Comparison of ENCODE assay signal across 23 cellular contexts in genomic region chr12:131263626-131264025, GRCh38.
DNase-seq lines count a peak whose midpoint lies in the region; ATAC-seq, FAIRE-seq and TF ChIP-seq lines count a peak whose summit lies in the region.
"Had no signal": no experiment of that assay in that cellular context is flagged by ENCODE, and none has a peak within 500 bp of the region (broad histone marks: within the 10 kb centered on the region; RNA-seq: fewer than 3 reads in every experiment).

No MANE protein-coding gene starts in this region.

- H4K91ac ChIP-seq in neuronal stem cell (ENCODE audit: low read depth, low read length, poor library complexity), result no peak overlapping the region

- H3K79me1 ChIP-seq in neuronal stem cell (ENCODE audit: low read depth, low read length), result peaks cover 2% of the 10 kb centered on the region

- no TSS peak for BruUV-seq in K562 (replicated peaks; lab: Mats Ljungman, UMichigan)

- FAIRE-seq in A549 (lab: Jason Lieb, UNC), result no peak
- no peak for FAIRE-seq in K562 (lab: Jason Lieb, UNC)
- FAIRE-seq: A204.1, D721Med, G401.6, GM12891, GM19239 had no signal

- H2BK5ac ChIP-seq in neuronal stem cell (ENCODE audit: low read length), result no peak overlapping the region

- no peak overlapping the region for H3K4me3 ChIP-seq in A549
- H3K4me3 ChIP-seq in K562, result no peak overlapping the region
- H3K4me3 ChIP-seq in lower lobe of right lung, result no peak overlapping the region
- no peak overlapping the region for H3K4me3 ChIP-seq in neuronal stem cell (ENCODE audit: low read length in 2 of 2)
- H3K4me3 ChIP-seq: BLaER1 treated with 17β-estradiol and CSF1 and Interleukin-3, amounts not matched to agents 10 nM and 100 nM had no signal

- H3K9me1 ChIP-seq in K562 (ENCODE audit: control insufficient read depth, insufficient read depth, low read length), result no peaks in the 10 kb centered on the region

- intact Hi-C loops in K562 (cut with micrococcal nuclease), result no loop called here
- intact Hi-C loops in lower lobe of right lung (cut with DNase I), result no loop called here

- peak overlapping the region; percentile 95 for H3K23ac ChIP-seq in neuronal stem cell (ENCODE audit: low read depth, low read length, poor library complexity)

- H2AK5ac ChIP-seq in neuronal stem cell (ENCODE audit: low read depth, low read length), result no peak overlapping the region

- CTCF ChIA-PET in A549 (lab: Yijun Ruan, JAX) (interaction anchor here (0.7 kb wide), 1 partner anchor 273 kb away, joined by 3 read pairs; no protein-coding TSS in a partner anchor), K562 (lab: Yijun Ruan, JAX; ENCODE audit: low intra/inter-chr PET ratio) (no interaction called here)

- TF ChIP-seq CTCF in A549 (IDR thresholded peaks at IDR 0.05) (no peak), K562 (IDR thresholded peaks at IDR 0.05 in 2 of 3, conservative IDR thresholded peaks at IDR 0.05 in 1 of 3; ENCODE audit: insufficient read depth in 2 of 3, low read depth in 1 of 3, low read length in 3 of 3) (no peak), lower lobe of right lung (IDR thresholded peaks at IDR 0.05) (no peak)

- no peak overlapping the region for H3K14ac ChIP-seq in neuronal stem cell (ENCODE audit: low read length)

- no peak overlapping the region for H2BK120ac ChIP-seq in neuronal stem cell (ENCODE audit: low read depth, low read length)

- ATAC-seq in A549, result no peak
- no peak for ATAC-seq in K562
- ATAC-seq in lower lobe of right lung, result no peak
- ATAC-seq in HG02970 (IDR thresholded peaks at IDR 0.05; ENCODE audit: low FRiP score, unreplicated experiment), result no peak
- no peak for ATAC-seq in HG03095 (IDR thresholded peaks at IDR 0.05; ENCODE audit: unreplicated experiment)
- ATAC-seq in GM21367 (IDR thresholded peaks at IDR 0.05; ENCODE audit: unreplicated experiment), result no peak
- ATAC-seq: CD8-positive, alpha-beta T cell had no signal

- TF ChIP-seq EP300 in A549 (IDR thresholded peaks at IDR 0.05), result no peak
- TF ChIP-seq EP300 in K562 (IDR thresholded peaks at IDR 0.05; ENCODE audit: low read length), result no peak

- H3K27ac ChIP-seq in A549 (peak overlapping the region; percentile 45 to 77; a peak in 5 of 6 replicates), K562 (ENCODE audit: extremely low read depth, low read depth, low read length) (no peak overlapping the region), lower lobe of right lung (no peak overlapping the region), neuronal stem cell (replicated peaks; ENCODE audit: low read length) (no peak overlapping the region)
- H3K27ac ChIP-seq: BLaER1 treated with 17β-estradiol and CSF1 and Interleukin-3, amounts not matched to agents 10 nM and 100 nM; C4-2B had no signal

- TF ChIP-seq POLR2A in A549 (IDR thresholded peaks at IDR 0.05; ENCODE audit: low read length) (no peak), K562 (conservative IDR thresholded peaks at IDR 0.05) (no peak)

- H3K4me1 ChIP-seq in A549, result peaks cover 41% of the 10 kb centered on the region
- H3K4me1 ChIP-seq in K562 (replicated peaks in 1 of 2; ENCODE audit: control insufficient read depth in 2 of 2, insufficient read depth in 2 of 2, low read length in 2 of 2), result peaks cover 8 to 28% of the 10 kb centered on the region in 2 experiments; a peak in 4 of 5 replicates
- H3K4me1 ChIP-seq in lower lobe of right lung, result no peaks in the 10 kb centered on the region
- peaks cover 0 to 5% of the 10 kb centered on the region in 2 donors for H3K4me1 ChIP-seq in neuronal stem cell (ENCODE audit: control insufficient read depth in 2 of 2, insufficient read depth in 1 of 2, low read depth in 1 of 2, low read length in 2 of 2)
- H3K4me1 ChIP-seq: Caco-2 had no signal

- no peak overlapping the region; the same call in 1 of the 2 replicates for H2AFZ ChIP-seq in K562 (ENCODE audit: low read depth, low read length)
- no peak overlapping the region for H2AFZ ChIP-seq in neuronal stem cell (ENCODE audit: low read length)

- H3K9me3 ChIP-seq in A549, result no peaks in the 10 kb centered on the region
- no peaks in the 10 kb centered on the region for H3K9me3 ChIP-seq in K562 (replicated peaks; ENCODE audit: control insufficient read depth, insufficient read depth, low read depth, low read length)
- no peaks in the 10 kb centered on the region for H3K9me3 ChIP-seq in lower lobe of right lung
- H3K9me3 ChIP-seq in neuronal stem cell (replicated peaks in 1 of 2; ENCODE audit: control insufficient read depth in 2 of 2, insufficient read depth in 1 of 2, low read depth in 1 of 2, low read length in 2 of 2), result no peaks in the 10 kb centered on the region
- H3K9me3 ChIP-seq: BLaER1 treated with 17β-estradiol and CSF1 and Interleukin-3, amounts not matched to agents 10 nM and 100 nM; Caco-2 had no signal

- no peak overlapping the region for H2BK12ac ChIP-seq in neuronal stem cell (ENCODE audit: low read length)

- H4K8ac ChIP-seq in neuronal stem cell (ENCODE audit: low read depth, low read length), result no peak overlapping the region

- H3K18ac ChIP-seq in neuronal stem cell (ENCODE audit: low read length), result no peak overlapping the region

- no peaks in the 10 kb centered on the region for H4K20me1 ChIP-seq in K562 (replicated peaks; ENCODE audit: control insufficient read depth, insufficient read depth, low read length)

- H3K9ac ChIP-seq in K562 (ENCODE audit: insufficient read depth in 1 of 2, low read depth in 2 of 2, low read length in 2 of 2), result no peak overlapping the region; a peak in 1 of 4 replicates
- H3K9ac ChIP-seq in neuronal stem cell (ENCODE audit: low read depth, low read length, poor library complexity), result no peak overlapping the region
- H3K9ac ChIP-seq: BLaER1 treated with 17β-estradiol and CSF1 and Interleukin-3, amounts not matched to agents 10 nM and 100 nM had no signal

- H3K4ac ChIP-seq in neuronal stem cell (ENCODE audit: low read length), result no peak overlapping the region

- no peak for DNase-seq in A549 (ENCODE audit: low read depth in 1 of 2, low spot score in 1 of 2)
- no peak for DNase-seq in K562 (ENCODE audit: extremely low read depth in 1 of 4, low spot score in 3 of 4)
- DNase-seq in lower lobe of right lung, result peak; percentile 11
- DNase-seq in neuronal stem cell (ENCODE audit: low spot score), result no peak
- DNase-seq in NOMO-1 treated with dmso at 0.1 percent for 144 hours (lab: John Stamatoyannopoulos, UW; ENCODE audit: unreplicated experiment), result no peak
- DNase-seq: 8988T; AML-193; Caco-2; Calu3; CD4-positive, alpha-beta T cell; CD8-positive, alpha-beta T cell; DMS79 treated with DMSO at 0.1 percent for 48 hours; GF-D8 had no signal

- H2BK15ac ChIP-seq in neuronal stem cell (ENCODE audit: low read length), result no peak overlapping the region

- TF ChIP-seq RAD21 in A549 (conservative IDR thresholded peaks at IDR 0.05 in 1 of 2, IDR thresholded peaks at IDR 0.05 in 1 of 2), result no peak
- no peak for TF ChIP-seq RAD21 in K562 (CRISPR knock-in tag; conservative IDR thresholded peaks at IDR 0.05 in 1 of 2, IDR thresholded peaks at IDR 0.05 in 1 of 2)

- POLR2A ChIA-PET in A549 (lab: Yijun Ruan, JAX) (interaction anchor here (0.7 kb wide), 1 partner anchor 127 kb away, joined by 4 read pairs; no protein-coding TSS in a partner anchor), K562 (lab: Yijun Ruan, JAX) (interaction anchor here (0.6 to 0.7 kb wide), 3 partner anchors 13 to 651 kb away, joined by 3 to 4 read pairs (median 3); no protein-coding TSS in a partner anchor)

- H3K4me2 ChIP-seq in A549 (no peak overlapping the region), K562 (ENCODE audit: insufficient read depth, low read length) (peak overlapping the region; percentile 8; the same call in 1 of the 2 replicates), neuronal stem cell (ENCODE audit: insufficient read depth, low read length, poor library complexity, severe bottlenecking) (no peak overlapping the region)
- H3K4me2 ChIP-seq: BLaER1 treated with 17β-estradiol and CSF1 and Interleukin-3, amounts not matched to agents 10 nM and 100 nM had no signal

- in situ Hi-C loops in K562 (cut with MboI), result no loop called here

- H3K27me3 ChIP-seq in K562 (ENCODE audit: control insufficient read depth in 2 of 2, insufficient read depth in 2 of 2, low read length in 2 of 2) (no peaks in the 10 kb centered on the region), lower lobe of right lung (ENCODE audit: low read depth) (peaks cover 4% of the 10 kb centered on the region), neuronal stem cell (ENCODE audit: control insufficient read depth in 3 of 3, insufficient read depth in 3 of 3, low read depth in 1 of 3, low read length in 3 of 3) (no peaks in the 10 kb centered on the region)
- H3K27me3 ChIP-seq: BLaER1 treated with 17β-estradiol and CSF1 and Interleukin-3, amounts not matched to agents 10 nM and 100 nM had no signal

- 85% methylated on average over 10 of the region's 10 CpGs for WGBS in A549 (ENCODE audit: missing lambda C conversion rate)
- 7% methylated on average over 10 of the region's 10 CpGs for WGBS in K562 (ENCODE audit: insufficient coverage, low coverage, missing lambda C conversion rate)
- WGBS in neuronal stem cell (ENCODE audit: extremely low coverage in 2 of 2, insufficient read length in 2 of 2, insufficient replicate concordance in 1 of 2), 2 donors, result no CpG with 5 or more reads among the region's 10 CpGs

- no peaks in the 10 kb centered on the region for H3K36me3 ChIP-seq in K562 (ENCODE audit: control insufficient read depth, insufficient read depth, low read length)
- no peaks in the 10 kb centered on the region for H3K36me3 ChIP-seq in lower lobe of right lung
- no peaks in the 10 kb centered on the region for H3K36me3 ChIP-seq in neuronal stem cell (replicated peaks in 1 of 2; ENCODE audit: control insufficient read depth in 2 of 2, insufficient read depth in 2 of 2, low read length in 2 of 2)
- H3K36me3 ChIP-seq: BLaER1 treated with 17β-estradiol and CSF1 and Interleukin-3, amounts not matched to agents 10 nM and 100 nM had no signal

- no peaks in the 10 kb centered on the region for H3K79me2 ChIP-seq in K562 (ENCODE audit: control insufficient read depth, insufficient read depth, low read length)

TF ChIP-seq in A549, 52 proteins besides CTCF, POLR2A, EP300 and RAD21 (continues in another document):
- TF ChIP-seq RNF2 (IDR thresholded peaks at IDR 0.05; ENCODE audit: borderline replicate concordance, low read depth), result no peak
- no peak for TF ChIP-seq HEYL (CRISPR knock-in tag; IDR thresholded peaks at IDR 0.05)

TF ChIP-seq in K562, 482 proteins besides CTCF, POLR2A, EP300 and RAD21:
- no peak for TF ChIP-seq RBM39 (optimal IDR thresholded peaks at IDR 0.05; ENCODE audit: low read depth, low read length)
- TF ChIP-seq TCF3 (CRISPR knock-in tag; IDR thresholded peaks at IDR 0.05), result 0 out of 2 replicates have a peak, but pooled peaks have one; percentile 27
- TF ChIP-seq CBFA2T3 (IDR thresholded peaks at IDR 0.05), result peak; percentile 45; the same call in 1 of the 2 replicates
- 0 out of 2 replicates have a peak, but pooled peaks have one; percentile 27 for TF ChIP-seq ARID1B (IDR thresholded peaks at IDR 0.05)
- TF ChIP-seq TEAD2 (tag; IDR thresholded peaks at IDR 0.05), result no peak

Comparison
In these comparisons a context has a peak if more than half of its experiments do, and no peak if none do; other contexts are left out.
1. H3K27ac ChIP-seq: peak in A549 (2 of 2); none in K562 (single experiment), lower lobe of right lung (single experiment) and neuronal stem cell (single experiment).